Comparison of ENCODE assay signal across 27 cellular contexts in the genomic region with DNA sequence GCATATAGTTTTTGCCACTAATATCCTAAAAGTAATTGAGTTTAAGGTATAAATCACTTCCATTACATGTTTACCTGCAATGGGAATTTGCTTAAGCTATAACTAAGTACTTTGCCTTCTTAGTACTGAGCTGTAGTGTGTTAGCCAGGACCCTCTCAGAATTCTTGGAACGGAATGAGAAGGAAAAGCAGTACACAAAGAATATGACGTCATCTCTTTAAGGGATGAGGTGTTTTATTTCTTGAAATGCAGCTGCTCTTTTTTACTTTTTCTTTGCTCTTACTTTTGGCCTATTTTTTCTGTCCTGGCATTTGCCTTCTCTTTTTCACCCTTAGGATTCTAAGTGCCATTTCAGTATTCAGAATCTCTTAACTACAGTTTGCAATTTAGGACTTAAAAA. TPM values are rescaled to one million over a fixed set of nuclear protein-coding genes. Genes with fewer than 3 reads are reported as not detected.
A peak's percentile ranks its signal among the peaks of the same experiment; 100 is the strongest.
DNase-seq lines count a peak whose midpoint lies in the region; ATAC-seq and TF ChIP-seq lines count a peak whose summit lies in the region.
"Had no signal": no experiment of that assay in that cellular context is flagged by ENCODE, and none has a peak within 500 bp of the region (broad histone marks: within the 10 kb centered on the region; RNA-seq: fewer than 3 reads in every experiment).

No MANE protein-coding gene starts in this region.

- H2BK120ac ChIP-seq in IMR-90 (ENCODE audit: low read depth, low read length), result no peak overlapping the region

- H2BK5ac ChIP-seq in IMR-90 (ENCODE audit: low read depth, low read length, poor library complexity, severe bottlenecking), result no peak overlapping the region

- H3K4ac ChIP-seq in IMR-90 (ENCODE audit: low read depth, low read length), result no peak overlapping the region

- H3K36me3 ChIP-seq in IMR-90 (ENCODE audit: control insufficient read depth, insufficient read depth, low read length) (no peaks in the 10 kb centered on the region), mucosa of descending colon (ENCODE audit: low read depth) (no peaks in the 10 kb centered on the region)
- H3K36me3 ChIP-seq: adrenal gland, esophagus muscularis mucosa, gastroesophageal sphincter, lower lobe of right lung had no signal

- CTCF ChIA-PET in activated CD8-positive, alpha-beta T cell treated with anti-CD3 and anti-CD28 coated beads for 36 hours (lab: Charles Lee), result interaction anchor here (0.8 to 1.3 kb wide), 2 partner anchors 42 to 93 kb away, joined by 3 to 4 read pairs; no protein-coding TSS in a partner anchor
- CTCF ChIA-PET in activated CD8-positive, alpha-beta T cell treated with anti-CD3 and anti-CD28 coated beads, Interleukin-2, amount 10 ng/mL, durations not matched to agents 7 days and 5 days (lab: Charles Lee), result interaction anchor here (1.3 to 3.3 kb wide), 2 partner anchors 10 to 92 kb away, joined by 3 to 13 read pairs; a partner anchor contains a TSS
- CTCF ChIA-PET in IMR-90 (lab: Yijun Ruan, JAX), result no interaction called here

- no peaks in the 10 kb centered on the region for H3K9me3 Mint-ChIP-seq in activated CD8-positive, alpha-beta T cell treated with anti-CD3 and anti-CD28 coated beads for 36 hours
- no peaks in the 10 kb centered on the region for H3K9me3 Mint-ChIP-seq in activated CD8-positive, alpha-beta T cell treated with anti-CD3 and anti-CD28 coated beads, Interleukin-2, amount 10 ng/mL, durations not matched to agents 7 days and 5 days (ENCODE audit: insufficient read depth)
- H3K9me3 Mint-ChIP-seq: nephron progenitor cell; stimulated activated memory B cell treated with anti-CD40 and anti-IgM and Interleukin-4, amounts not matched to agents 10 μg/mL and 1 μg/mL and 100 μg/mL, for 72 hours; type B pancreatic cell had no signal

- no peak for TF ChIP-seq POLR2A in IMR-90 (IDR thresholded peaks at IDR 0.05; ENCODE audit: low read depth, low read length)

- H3K4me2 ChIP-seq in IMR-90 (ENCODE audit: low read depth, low read length), result peak overlapping the region; percentile 17; the same call in 1 of the 2 replicates

- POLR2A ChIA-PET in activated CD8-positive, alpha-beta T cell treated with anti-CD3 and anti-CD28 coated beads for 36 hours (lab: Charles Lee), result interaction anchor here (1.2 to 5.3 kb wide), 4 partner anchors 8 to 13 kb away, joined by 5 to 28 read pairs (median 14); a partner anchor contains a TSS
- POLR2A ChIA-PET in activated CD8-positive, alpha-beta T cell treated with anti-CD3 and anti-CD28 coated beads, Interleukin-2, amount 10 ng/mL, durations not matched to agents 7 days and 5 days (lab: Charles Lee), result interaction anchor here (1.0 kb wide), 1 partner anchor 10 kb away, joined by 4 read pairs; a partner anchor contains a TSS
- POLR2A ChIA-PET in IMR-90 (lab: Charles Lee; ENCODE audit: unreplicated experiment), result no interaction called here

- H3K56ac ChIP-seq in IMR-90 (ENCODE audit: extremely low read depth, insufficient read depth, low read length), result no peak overlapping the region

- H2AFZ ChIP-seq in IMR-90 (replicated peaks; ENCODE audit: low read length, poor library complexity), result no peak overlapping the region

- dilution Hi-C loops in IMR-90 (cut with HindIII; ENCODE audit: low sequenced_read_pairs, unreplicated experiment), result no loop called here

- ATAC-seq in activated CD8-positive, alpha-beta T cell treated with anti-CD3 and anti-CD28 coated beads for 36 hours, result no peak
- no peak for ATAC-seq in activated CD8-positive, alpha-beta T cell treated with anti-CD3 and anti-CD28 coated beads, Interleukin-2, amount 10 ng/mL, durations not matched to agents 7 days and 5 days
- peak; percentile 65 for ATAC-seq in IMR-90 (ENCODE audit: low read depth)
- no peak for ATAC-seq in mucosa of descending colon
- no peak for ATAC-seq in HG03354 (IDR thresholded peaks at IDR 0.05; ENCODE audit: poor library complexity, severe bottlenecking, unreplicated experiment)
- ATAC-seq: gastroesophageal sphincter; lower lobe of right lung; stimulated activated memory B cell treated with anti-CD40 and anti-IgM and Interleukin-4, amounts not matched to agents 10 μg/mL and 1 μg/mL and 100 μg/mL, for 72 hours had no signal

- H4K91ac ChIP-seq in IMR-90 (ENCODE audit: insufficient read depth, low read depth, low read length), result no peak overlapping the region

- H3K4me3 ChIP-seq in IMR-90 (ENCODE audit: insufficient read depth, low read depth, low read length) (no peak overlapping the region), fibroblast of pulmonary artery (replicated peaks; ENCODE audit: low read depth, low read length) (no peak overlapping the region), mucosa of descending colon (no peak overlapping the region)
- H3K4me3 ChIP-seq: adrenal gland, esophagus muscularis mucosa, gastroesophageal sphincter, lower lobe of right lung had no signal

- H4K5ac ChIP-seq in IMR-90 (ENCODE audit: low read depth, low read length), result no peak overlapping the region

- no peak overlapping the region for H2AK5ac ChIP-seq in IMR-90 (ENCODE audit: low read depth, low read length)

- no peak for DNase-seq in activated CD8-positive, alpha-beta T cell treated with anti-CD3 and anti-CD28 coated beads for 36 hours
- no peak for DNase-seq in activated CD8-positive, alpha-beta T cell treated with anti-CD3 and anti-CD28 coated beads, Interleukin-2, amount 10 ng/mL, durations not matched to agents 7 days and 5 days
- peak; percentile 65 for DNase-seq in IMR-90
- DNase-seq in astrocyte of the hippocampus (ENCODE audit: low read depth, low spot score), result peak; percentile 37
- peak; percentile 24 for DNase-seq in fibroblast of pulmonary artery (ENCODE audit: low read depth)
- DNase-seq in mucosa of descending colon, result no peak
- no peak for DNase-seq in effector CD8-positive, alpha-beta T cell (lab: John Stamatoyannopoulos, UW)
- DNase-seq: 8988T; activated CD8-positive, alpha-beta memory T cell treated with anti-CD3 and anti-CD28 coated beads for 24 hours; activated gamma-delta T cell treated with Interleukin-2 at 50 U/mL for 16 hours; activated T-cell treated with anti-CD3 and anti-CD28 coated beads for 4 hours; adrenal gland; C1 segment of cervical spinal cord; Caco-2; caudate nucleus; DMS53; hippocampal formation; lower lobe of right lung; NCI-H1048; nephron progenitor cell; Right ventricle myocardium superior; stimulated activated CD4-positive, alpha-beta T cell treated with anti-CD3 and anti-CD28 coated beads, Interleukin-15, amount 100 ng/mL, for 24 hours had no signal

- intact Hi-C loops in activated CD8-positive, alpha-beta T cell treated with anti-CD3 and anti-CD28 coated beads for 36 hours (cut with micrococcal nuclease), result no loop called here
- intact Hi-C loops in IMR-90 (cut with micrococcal nuclease) (no loop called here), mucosa of descending colon (cut with DNase I, micrococcal nuclease) (no loop called here)

- peaks cover 61% of the 10 kb centered on the region for H3K36me3 Mint-ChIP-seq in activated CD8-positive, alpha-beta T cell treated with anti-CD3 and anti-CD28 coated beads for 36 hours (ENCODE audit: low read depth)
- peaks cover 53% of the 10 kb centered on the region for H3K36me3 Mint-ChIP-seq in activated CD8-positive, alpha-beta T cell treated with anti-CD3 and anti-CD28 coated beads, Interleukin-2, amount 10 ng/mL, durations not matched to agents 7 days and 5 days (ENCODE audit: low read depth)

- peak overlapping the region; percentile 40 for H3K27ac Mint-ChIP-seq in activated CD8-positive, alpha-beta T cell treated with anti-CD3 and anti-CD28 coated beads for 36 hours
- H3K27ac Mint-ChIP-seq in activated CD8-positive, alpha-beta T cell treated with anti-CD3 and anti-CD28 coated beads, Interleukin-2, amount 10 ng/mL, durations not matched to agents 7 days and 5 days, result no peak overlapping the region
- H3K27ac Mint-ChIP-seq: stimulated activated memory B cell treated with anti-CD40 and anti-IgM and Interleukin-4, amounts not matched to agents 10 μg/mL and 1 μg/mL and 100 μg/mL, for 72 hours; type B pancreatic cell had no signal

- H3K23ac ChIP-seq in IMR-90 (ENCODE audit: low read depth, low read length), result no peak overlapping the region

- no peak overlapping the region for H4K8ac ChIP-seq in IMR-90 (ENCODE audit: low read depth in 2 of 2, low read length in 2 of 2)

- H2BK15ac ChIP-seq in IMR-90 (ENCODE audit: low read depth, low read length), result no peak overlapping the region

- no peak overlapping the region for H3K27ac ChIP-seq in IMR-90 (ENCODE audit: insufficient read depth, low read length)
- H3K27ac ChIP-seq: adrenal gland, esophagus muscularis mucosa, gastroesophageal sphincter, lower lobe of right lung had no signal

- no peak for TF ChIP-seq RAD21 in IMR-90 (IDR thresholded peaks at IDR 0.05; ENCODE audit: low read length)

- peaks cover 79% of the 10 kb centered on the region for H3K4me1 Mint-ChIP-seq in activated CD8-positive, alpha-beta T cell treated with anti-CD3 and anti-CD28 coated beads for 36 hours (ENCODE audit: low read depth)
- H3K4me1 Mint-ChIP-seq in activated CD8-positive, alpha-beta T cell treated with anti-CD3 and anti-CD28 coated beads, Interleukin-2, amount 10 ng/mL, durations not matched to agents 7 days and 5 days (ENCODE audit: low read depth), result peaks cover 65% of the 10 kb centered on the region

- no peak overlapping the region for H2AK9ac ChIP-seq in IMR-90 (replicated peaks; ENCODE audit: low read depth, low read length, poor library complexity)

- no peak for TF ChIP-seq CTCF in activated CD8-positive, alpha-beta T cell treated with anti-CD3 and anti-CD28 coated beads for 36 hours (IDR thresholded peaks at IDR 0.05)
- TF ChIP-seq CTCF in IMR-90 (conservative IDR thresholded peaks at IDR 0.05; ENCODE audit: low read depth, low read length), result no peak
- no peak for TF ChIP-seq CTCF in fibroblast of pulmonary artery (IDR thresholded peaks at IDR 0.05; ENCODE audit: low read length, missing control alignments)
- no peak for TF ChIP-seq CTCF in mucosa of descending colon (IDR thresholded peaks at IDR 0.05)

- H3K4me3 Mint-ChIP-seq in activated CD8-positive, alpha-beta T cell treated with anti-CD3 and anti-CD28 coated beads for 36 hours, result no peak overlapping the region
- H3K4me3 Mint-ChIP-seq in activated CD8-positive, alpha-beta T cell treated with anti-CD3 and anti-CD28 coated beads, Interleukin-2, amount 10 ng/mL, durations not matched to agents 7 days and 5 days, result no peak overlapping the region
- H3K4me3 Mint-ChIP-seq: nephron progenitor cell; stimulated activated memory B cell treated with anti-CD40 and anti-IgM and Interleukin-4, amounts not matched to agents 10 μg/mL and 1 μg/mL and 100 μg/mL, for 72 hours; type B pancreatic cell had no signal

- no TSS peak for BruUV-seq in IMR-90 (replicated peaks; lab: Mats Ljungman, UMichigan)

- peaks cover 2% of the 10 kb centered on the region; the same call in 1 of the 2 replicates for H3K4me1 ChIP-seq in IMR-90 (ENCODE audit: control insufficient read depth, insufficient read depth, low read length)
- peaks cover 4% of the 10 kb centered on the region for H3K4me1 ChIP-seq in mucosa of descending colon (ENCODE audit: low read depth)
- H3K4me1 ChIP-seq: lower lobe of right lung had no signal

- no peaks in the 10 kb centered on the region; the same call in none of the 2 replicates for H3K9me1 ChIP-seq in IMR-90 (ENCODE audit: insufficient read depth, low read length)

- H3K27me3 ChIP-seq in IMR-90 (ENCODE audit: control insufficient read depth, insufficient read depth, low read length), result no peaks in the 10 kb centered on the region
- H3K27me3 ChIP-seq: adrenal gland, esophagus muscularis mucosa, gastroesophageal sphincter had no signal

- peaks cover 57% of the 10 kb centered on the region for H4K20me1 ChIP-seq in IMR-90 (ENCODE audit: insufficient read depth, low read length)

- WGBS in IMR-90 (ENCODE audit: extremely low coverage in 2 of 2, insufficient read length in 1 of 2), 2 experiments, result no CpG with 5 or more reads among the region's 2 CpGs

- peaks cover 9 to 50% of the 10 kb centered on the region in 2 experiments; a peak in 3 of 4 replicates for H3K79me1 ChIP-seq in IMR-90 (ENCODE audit: low read depth in 1 of 2, low read length in 2 of 2)

- no peaks in the 10 kb centered on the region for H3K9me3 ChIP-seq in IMR-90 (ENCODE audit: control insufficient read depth, insufficient read depth, low read length)
- H3K9me3 ChIP-seq in mucosa of descending colon, result no peaks in the 10 kb centered on the region
- H3K9me3 ChIP-seq: adrenal gland, Caco-2, esophagus muscularis mucosa, gastroesophageal sphincter, lower lobe of right lung had no signal

- H3K27me3 Mint-ChIP-seq in activated CD8-positive, alpha-beta T cell treated with anti-CD3 and anti-CD28 coated beads for 36 hours, result no peaks in the 10 kb centered on the region
- H3K27me3 Mint-ChIP-seq in activated CD8-positive, alpha-beta T cell treated with anti-CD3 and anti-CD28 coated beads, Interleukin-2, amount 10 ng/mL, durations not matched to agents 7 days and 5 days (ENCODE audit: low read depth), result no peaks in the 10 kb centered on the region
- H3K27me3 Mint-ChIP-seq: stimulated activated memory B cell treated with anti-CD40 and anti-IgM and Interleukin-4, amounts not matched to agents 10 μg/mL and 1 μg/mL and 100 μg/mL, for 72 hours; type B pancreatic cell had no signal

- H2BK20ac ChIP-seq in IMR-90 (ENCODE audit: low read depth, low read length), result no peak overlapping the region

- in situ Hi-C loops in IMR-90 (cut with MboI; ENCODE audit: low sequenced_read_pairs), result no loop called here

- no peak overlapping the region for H3K18ac ChIP-seq in IMR-90 (ENCODE audit: low read depth, low read length)

- no peak overlapping the region for H3K14ac ChIP-seq in IMR-90 (replicated peaks; ENCODE audit: low read depth, low read length)

- no peak overlapping the region for H3K9ac ChIP-seq in IMR-90 (ENCODE audit: low read depth, low read length)

RNA-seq across cellular contexts. Expression of a gene that starts 10.1 kb away (rescaled TPM):
- total RNA-seq in activated CD8-positive, alpha-beta T cell treated with anti-CD3 and anti-CD28 coated beads for 36 hours, result 100 to 1,000 TPM; 251 to 257 TPM
- total RNA-seq in activated CD8-positive, alpha-beta T cell treated with anti-CD3 and anti-CD28 coated beads, Interleukin-2, amount 10 ng/mL, durations not matched to agents 7 days and 5 days, result 100 to 1,000 TPM; 149 to 151 TPM
- total RNA-seq in IMR-90 (2012; rRNA removed) (37.3 and 80.8 TPM in 2 replicates), mucosa of descending colon (10 to 100 TPM; 34.2 to 43.3 (median 41.8) TPM)
- 22.4 and 23.6 TPM in 2 replicates for polyA plus RNA-seq in IMR-90 (2012; rRNA removed)
- polyA plus RNA-seq in IMR-90 (2012; cell fraction: cytosol; rRNA removed), result 1.9 and 3.3 TPM in 2 replicates
- polyA plus RNA-seq in IMR-90 (2012; cell fraction: nucleus; rRNA removed; ENCODE audit: low replicate concordance), result 0.91 and 9.0 TPM in 2 replicates

Comparison
In these comparisons a context has a peak if more than half of its experiments do, and no peak if none do; other contexts are left out.
1. DNase-seq: peak in IMR-90 (single experiment), astrocyte of the hippocampus (single experiment) and fibroblast of pulmonary artery (single experiment); none in activated CD8-positive, alpha-beta T cell treated with anti-CD3 and anti-CD28 coated beads for 36 hours (single experiment), activated CD8-positive, alpha-beta T cell treated with anti-CD3 and anti-CD28 coated beads, Interleukin-2, amount 10 ng/mL, durations not matched to agents 7 days and 5 days (single experiment), mucosa of descending colon (0 of 3) and effector CD8-positive, alpha-beta T cell (single experiment).